21 cellular contexts compared by ENCODE assay signal in genomic region chr9:19186240-19186639, GRCh38. TPM values are rescaled to one million over a fixed set of nuclear protein-coding genes. Genes with fewer than 3 reads are reported as not detected.
DNase-seq lines count a peak whose midpoint lies in the region; ATAC-seq and TF ChIP-seq lines count a peak whose summit lies in the region.
"Had no signal": no experiment of that assay in that cellular context is flagged by ENCODE, and none has a peak within 500 bp of the region (broad histone marks: within the 10 kb centered on the region; RNA-seq: fewer than 3 reads in every experiment).

No MANE protein-coding gene starts in this region.

- no peaks in the 10 kb centered on the region for H3K9me3 ChIP-seq in upper lobe of right lung

- H3K27me3 ChIP-seq in upper lobe of right lung = no peaks in the 10 kb centered on the region

- no peak for DNase-seq in activated naive CD4-positive, alpha-beta T cell treated with anti-CD3 and anti-CD28 coated beads, Interleukin-2, amount 10 ng/mL, durations not matched to agents 7 days and 5 days
- DNase-seq in amniotic epithelial cell (ENCODE audit: low read depth) (peak; percentile 34), immature natural killer cell (no peak), upper lobe of right lung (no peak), HK-2 (ENCODE audit: unreplicated experiment) (no peak), HUDEP-2 (lab: John Stamatoyannopoulos, UW; ENCODE audit: unreplicated experiment in 76 of 76) (no peak)
- DNase-seq: anterior cingulate cortex; CD4-positive, CD25-positive, alpha-beta regulatory T cell; IMR-90; left ventricle myocardium superior; MV-4-11; NCI-H1930; NCI-H446 treated with DMSO at 0.1 percent for 48 hours; nucleus accumbens; right cardiac atrium; stimulated activated naive CD4-positive, alpha-beta T cell treated with Interleukin-2 at 50 U/mL for 16 hours had no signal

- peak overlapping the region; percentile 37 for H3K27ac ChIP-seq in upper lobe of right lung

- TF ChIP-seq CTCF in upper lobe of right lung (IDR thresholded peaks at IDR 0.05) = no peak

- H3K36me3 ChIP-seq in upper lobe of right lung = no peaks in the 10 kb centered on the region

- H3K4me3 Mint-ChIP-seq in activated naive CD4-positive, alpha-beta T cell treated with anti-CD3 and anti-CD28 coated beads, Interleukin-2, amount 50 U/mL, for 24 hours = no peak overlapping the region
- H3K4me3 Mint-ChIP-seq in activated naive CD4-positive, alpha-beta T cell treated with anti-CD3 and anti-CD28 coated beads, Interleukin-2, amount 10 ng/mL, durations not matched to agents 7 days and 5 days = no peak overlapping the region
- peak overlapping the region in 1 of 5 donors; percentile 21 for H3K4me3 Mint-ChIP-seq in immature natural killer cell
- H3K4me3 Mint-ChIP-seq: CD4-positive, CD25-positive, alpha-beta regulatory T cell; type B pancreatic cell; WTC11 had no signal

- H3K27me3 Mint-ChIP-seq in activated naive CD4-positive, alpha-beta T cell treated with anti-CD3 and anti-CD28 coated beads, Interleukin-2, amount 50 U/mL, for 24 hours = no peaks in the 10 kb centered on the region
- no peaks in the 10 kb centered on the region for H3K27me3 Mint-ChIP-seq in activated naive CD4-positive, alpha-beta T cell treated with anti-CD3 and anti-CD28 coated beads, Interleukin-2, amount 10 ng/mL, durations not matched to agents 7 days and 5 days
- peaks cover 0 to 6% (median 6%) of the 10 kb centered on the region in 3 donors for H3K27me3 Mint-ChIP-seq in immature natural killer cell (ENCODE audit: low read depth in 3 of 3)
- H3K27me3 Mint-ChIP-seq: type B pancreatic cell had no signal

- H3K27ac Mint-ChIP-seq in activated naive CD4-positive, alpha-beta T cell treated with anti-CD3 and anti-CD28 coated beads, Interleukin-2, amount 50 U/mL, for 24 hours = peak overlapping the region; percentile 24
- no peak overlapping the region for H3K27ac Mint-ChIP-seq in activated naive CD4-positive, alpha-beta T cell treated with anti-CD3 and anti-CD28 coated beads, Interleukin-2, amount 10 ng/mL, durations not matched to agents 7 days and 5 days
- H3K27ac Mint-ChIP-seq in immature natural killer cell = peak overlapping the region; percentile 38 to 85 (median 72)
- H3K27ac Mint-ChIP-seq: type B pancreatic cell, WTC11 had no signal

- no peaks in the 10 kb centered on the region for H3K9me3 Mint-ChIP-seq in activated naive CD4-positive, alpha-beta T cell treated with anti-CD3 and anti-CD28 coated beads, Interleukin-2, amount 50 U/mL, for 24 hours
- H3K9me3 Mint-ChIP-seq in activated naive CD4-positive, alpha-beta T cell treated with anti-CD3 and anti-CD28 coated beads, Interleukin-2, amount 10 ng/mL, durations not matched to agents 7 days and 5 days = no peaks in the 10 kb centered on the region
- H3K9me3 Mint-ChIP-seq in immature natural killer cell = no peaks in the 10 kb centered on the region
- H3K9me3 Mint-ChIP-seq: CD4-positive, CD25-positive, alpha-beta regulatory T cell; type B pancreatic cell; WTC11 had no signal

- H3K36me3 Mint-ChIP-seq in activated naive CD4-positive, alpha-beta T cell treated with anti-CD3 and anti-CD28 coated beads, Interleukin-2, amount 50 U/mL, for 24 hours = no peaks in the 10 kb centered on the region
- H3K36me3 Mint-ChIP-seq in activated naive CD4-positive, alpha-beta T cell treated with anti-CD3 and anti-CD28 coated beads, Interleukin-2, amount 10 ng/mL, durations not matched to agents 7 days and 5 days = peaks cover 2% of the 10 kb centered on the region
- peaks cover 0 to 2% (median 0%) of the 10 kb centered on the region in 3 donors for H3K36me3 Mint-ChIP-seq in immature natural killer cell
- H3K36me3 Mint-ChIP-seq: CD4-positive, CD25-positive, alpha-beta regulatory T cell; type B pancreatic cell; WTC11 had no signal

- ATAC-seq in upper lobe of right lung (no peak), HG03139 (IDR thresholded peaks at IDR 0.05; ENCODE audit: unreplicated experiment) (no peak)
- ATAC-seq: left ventricle myocardium superior, right cardiac atrium, Right ventricle myocardium inferior, WTC11 had no signal

- no peak overlapping the region for H3K4me3 ChIP-seq in upper lobe of right lung

- H3K4me1 ChIP-seq in upper lobe of right lung = peaks cover 40% of the 10 kb centered on the region

- CTCF ChIA-PET in activated naive CD4-positive, alpha-beta T cell treated with anti-CD3 and anti-CD28 coated beads, Interleukin-2, amount 10 ng/mL, durations not matched to agents 7 days and 5 days (lab: Charles Lee) = interaction anchor here (1.5 kb wide), 1 partner anchor 271 kb away, joined by 3 read pairs; no protein-coding TSS in a partner anchor

- peaks cover 12% of the 10 kb centered on the region for H3K4me1 Mint-ChIP-seq in activated naive CD4-positive, alpha-beta T cell treated with anti-CD3 and anti-CD28 coated beads, Interleukin-2, amount 50 U/mL, for 24 hours
- peaks cover 24% of the 10 kb centered on the region for H3K4me1 Mint-ChIP-seq in activated naive CD4-positive, alpha-beta T cell treated with anti-CD3 and anti-CD28 coated beads, Interleukin-2, amount 10 ng/mL, durations not matched to agents 7 days and 5 days
- H3K4me1 Mint-ChIP-seq in immature natural killer cell = peaks cover 39 to 50% of the 10 kb centered on the region in 2 donors

- intact Hi-C loops in upper lobe of right lung (cut with DNase I) = no loop called here

RNA-seq across cellular contexts. Expression of gene DENND4C, which starts 44.3 kb away (rescaled TPM):
- polyA plus RNA-seq in immature natural killer cell = 10 to 100 TPM; 40.6 to 49.1 (median 44.5) TPM
- 105 TPM for total RNA-seq in upper lobe of right lung

RNA-seq across cellular contexts. Expression of gene PLIN2, which starts 58.9 kb away (rescaled TPM):
- polyA plus RNA-seq in immature natural killer cell = 10 to 100 TPM; 40.0 to 79.1 (median 41.5) TPM
- total RNA-seq in upper lobe of right lung = 231 TPM
